Comparison of ENCODE assay signal across 8 cellular contexts in genomic region chr17:7589204-7589868, GRCh38.
DNase-seq lines count a peak whose midpoint lies in the region; ATAC-seq and TF ChIP-seq lines count a peak whose summit lies in the region.

No MANE protein-coding gene starts in this region.

- H3K27ac ChIP-seq in 22Rv1 = peak overlapping the region; percentile 61

- DNase-seq in HCEC 1CT = peak; percentile 71
- DNase-seq in activated CD4-positive, alpha-beta T cell treated with anti-CD3 and anti-CD28 coated beads for 48 hours = peak; percentile 77
- peak; percentile 65 for DNase-seq in dedifferentiated amniotic fluid mesenchymal stem cell (ENCODE audit: extremely low spot score)
- peak; percentile 27 for DNase-seq in kidney glomerular epithelial cell (lab: John Stamatoyannopoulos, UW)
- peak; percentile 70 for DNase-seq in smooth muscle cell of the brain vasculature (ENCODE audit: low read depth, low spot score)
- DNase-seq in DMS153 (lab: John Stamatoyannopoulos, UW) = no peak

- ATAC-seq in HG02870 (IDR thresholded peaks at IDR 0.05; ENCODE audit: unreplicated experiment) = no peak

- TF ChIP-seq CTCF in 22Rv1 (IDR thresholded peaks at IDR 0.05) = peak; percentile 13; the same call in 1 of the 2 replicates
